In the genomic region with DNA sequence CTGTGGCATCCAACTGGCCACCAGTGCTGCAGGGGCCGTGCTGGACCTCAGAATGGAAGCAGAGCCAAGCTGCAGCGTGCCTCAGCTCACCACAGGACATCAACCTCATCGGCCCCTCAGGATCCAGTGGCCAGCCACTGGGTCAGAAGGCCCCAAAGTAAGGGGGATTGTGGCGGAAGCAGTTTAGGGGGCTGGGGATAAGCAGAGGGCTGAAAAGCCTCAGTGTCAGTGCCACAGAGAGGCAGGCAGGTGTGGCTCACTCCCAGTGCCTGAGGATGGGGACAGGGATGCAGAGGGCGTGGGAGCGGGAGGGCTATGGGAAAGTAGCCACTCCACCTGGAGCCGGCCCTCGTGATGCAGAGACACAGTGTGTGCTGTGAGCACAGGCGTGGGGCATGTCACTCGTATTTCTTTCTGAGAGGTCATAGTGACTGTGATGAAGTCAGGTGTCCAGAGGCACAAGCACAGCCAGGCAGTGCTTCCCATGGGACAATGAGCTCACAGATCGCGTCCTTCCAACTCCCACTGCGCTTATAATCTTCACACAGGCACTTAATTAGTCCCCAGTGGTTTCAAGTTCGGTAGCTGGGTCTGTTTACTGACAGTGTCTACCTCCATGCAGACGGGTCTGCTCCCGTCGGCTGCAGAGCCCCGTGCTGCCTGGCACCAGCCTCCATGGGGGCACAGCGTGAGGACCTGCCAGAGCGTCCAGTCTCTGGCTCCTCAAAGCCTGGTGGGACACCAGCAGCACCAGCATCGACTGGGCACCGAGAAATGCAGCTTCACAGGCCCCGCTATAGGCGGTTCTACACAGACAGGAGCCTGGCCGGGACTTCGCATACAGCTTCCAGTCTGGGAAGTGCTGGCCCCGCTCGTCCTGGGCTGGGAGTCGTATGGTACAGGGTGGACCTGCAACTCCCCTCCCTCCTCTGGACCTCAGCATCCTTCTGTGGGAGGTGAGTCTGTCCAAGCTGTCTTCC, we compare ENCODE assay signal across 24 cellular contexts. TPM values are rescaled to one million over a fixed set of nuclear protein-coding genes. Genes with fewer than 3 reads are reported as not detected.
DNase-seq lines count a peak whose midpoint lies in the region; ATAC-seq and TF ChIP-seq lines count a peak whose summit lies in the region.
"Had no signal": no experiment of that assay in that cellular context is flagged by ENCODE, and none has a peak within 500 bp of the region (broad histone marks: within the 10 kb centered on the region; RNA-seq: fewer than 3 reads in every experiment).

No MANE protein-coding gene starts in this region.

- H3K9me3 ChIP-seq in BLaER1 treated with 17β-estradiol and CSF1 and Interleukin-3, amounts not matched to agents 10 nM and 100 nM (replicated peaks in 1 of 11): no peaks in the 10 kb centered on the region
- no peaks in the 10 kb centered on the region for H3K9me3 ChIP-seq in HEK293 (ENCODE audit: control insufficient read depth, insufficient read depth, low read depth, low read length)
- H3K9me3 ChIP-seq: left lung, SK-N-SH, testis had no signal

- no peaks in the 10 kb centered on the region for H3K36me3 ChIP-seq in BLaER1 treated with 17β-estradiol and CSF1 and Interleukin-3, amounts not matched to agents 10 nM and 100 nM
- no peaks in the 10 kb centered on the region for H3K36me3 ChIP-seq in HEK293 (ENCODE audit: control insufficient read depth in 2 of 2, insufficient read depth in 1 of 2, low read length in 2 of 2)
- H3K36me3 ChIP-seq: left lung had no signal

- CTCF ChIA-PET in HEK293 (lab: Yijun Ruan, JAX): interaction anchor here (0.7 to 1.8 kb wide), 2 partner anchors 10 to 177 kb away, joined by 3 to 10 read pairs; no protein-coding TSS in a partner anchor

- POLR2A ChIA-PET in HEK293 (lab: Yijun Ruan, JAX): no interaction called here

- ATAC-seq in HG02798 (IDR thresholded peaks at IDR 0.05; ENCODE audit: poor library complexity, unreplicated experiment): no peak

- peak overlapping the region in 1 of 11 experiments; percentile 12; a peak in 1 of 22 replicates for H3K9ac ChIP-seq in BLaER1 treated with 17β-estradiol and CSF1 and Interleukin-3, amounts not matched to agents 10 nM and 100 nM
- H3K9ac ChIP-seq: SK-N-SH had no signal

- no peaks in the 10 kb centered on the region for H4K20me1 ChIP-seq in BLaER1 treated with 17β-estradiol and CSF1 and Interleukin-3, amounts not matched to agents 10 nM and 100 nM

- H3K27ac ChIP-seq in BLaER1 treated with 17β-estradiol and CSF1 and Interleukin-3, amounts not matched to agents 10 nM and 100 nM: peak overlapping the region in 4 of 11 experiments; percentile 18 to 61 (median 28); a peak in 4 of 22 replicates
- H3K27ac ChIP-seq in HEK293 (ENCODE audit: extremely low read depth, low read depth, low read length): no peak overlapping the region
- H3K27ac ChIP-seq: foreskin keratinocyte, hepatocyte, testis had no signal

- no peak overlapping the region for H3K4me3 ChIP-seq in BLaER1 treated with 17β-estradiol and CSF1 and Interleukin-3, amounts not matched to agents 10 nM and 100 nM
- H3K4me3 ChIP-seq in HEK293 (ENCODE audit: low read depth, low read length): no peak overlapping the region
- H3K4me3 ChIP-seq: hepatocyte, left lung, testis had no signal

- TF ChIP-seq CTCF in HEK293 (tag by site-specific recombination; IDR thresholded peaks at IDR 0.05): no peak

- H3K27me3 ChIP-seq in BLaER1 treated with 17β-estradiol and CSF1 and Interleukin-3, amounts not matched to agents 10 nM and 100 nM: no peaks in the 10 kb centered on the region
- H3K27me3 ChIP-seq: hepatocyte, testis had no signal

- DNase-seq in NCI-H526 treated with DMSO at 0.1 percent for 48 hours (lab: John Stamatoyannopoulos, UW) (peak; percentile 90), myocyte (ENCODE audit: low read depth) (peak; percentile 33), NCI-H1930 (lab: John Stamatoyannopoulos, UW) (no peak), G401 (ENCODE audit: low spot score) (no peak)
- DNase-seq: CD8-positive, alpha-beta memory T cell; effector CD8-positive, alpha-beta T cell; foreskin keratinocyte; immature natural killer cell; stimulated activated CD4-positive, alpha-beta T cell treated with anti-CD3 and anti-CD28 coated beads, Interleukin-4, amount 100 ng/mL, for 1 hour; stimulated activated naive CD4-positive, alpha-beta T cell; testis had no signal

- in situ Hi-C loops in G401 (cut with HindIII; ENCODE audit: low sequenced_read_pairs): loop anchor here (5.0 kb wide), 1 partner anchor 53 kb away; a partner anchor contains a TSS

- peaks cover 16 to 44% (median 28%) of the 10 kb centered on the region in 10 experiments for H3K4me1 ChIP-seq in BLaER1 treated with 17β-estradiol and CSF1 and Interleukin-3, amounts not matched to agents 10 nM and 100 nM
- H3K4me1 ChIP-seq in HEK293 (ENCODE audit: control insufficient read depth, insufficient read depth, low read length): no peaks in the 10 kb centered on the region
- H3K4me1 ChIP-seq: foreskin keratinocyte had no signal

- H3K4me2 ChIP-seq in BLaER1 treated with 17β-estradiol and CSF1 and Interleukin-3, amounts not matched to agents 10 nM and 100 nM: peak overlapping the region in 10 of 11 experiments; percentile 43 to 75 (median 64); a peak in 14 of 22 replicates
- H3K4me2 ChIP-seq: hepatocyte, SK-N-SH had no signal

TF ChIP-seq in HEK293, 187 proteins besides CTCF, POLR2A, EP300 and RAD21 (continues in another document):
- TF ChIP-seq ZFP69B (tag by site-specific recombination; IDR thresholded peaks at IDR 0.05) (0 out of 2 replicates have a peak, but pooled peaks have one; percentile 27), GLI4 (tag by site-specific recombination; IDR thresholded peaks at IDR 0.05) (no peak), ZFHX2 (tag by site-specific recombination; conservative IDR thresholded peaks at IDR 0.05) (no peak), OSR2 (tag by site-specific recombination; IDR thresholded peaks at IDR 0.05) (peak; percentile 98), ZBTB20 (tag by site-specific recombination; IDR thresholded peaks at IDR 0.05) (peak; percentile 88), ZNF843 (tag by site-specific recombination; IDR thresholded peaks at IDR 0.05) (peak; percentile 59), ZNF423 (tag by site-specific recombination; IDR thresholded peaks at IDR 0.05) (peak; percentile 86), ZNF76 (tag by site-specific recombination; IDR thresholded peaks at IDR 0.05; ENCODE audit: borderline replicate concordance, low read depth) (peak; percentile 35; the same call in 1 of the 2 replicates), ZIC2 (tag by site-specific recombination; IDR thresholded peaks at IDR 0.05) (peak; percentile 67), ZNF629 (tag by site-specific recombination; IDR thresholded peaks at IDR 0.05) (peak; percentile 91), KLF9 (tag by site-specific recombination; IDR thresholded peaks at IDR 0.05; ENCODE audit: low read depth) (no peak), ZNF37A (tag by site-specific recombination; IDR thresholded peaks at IDR 0.05) (no peak)
- TF ChIP-seq, protein P1, sequence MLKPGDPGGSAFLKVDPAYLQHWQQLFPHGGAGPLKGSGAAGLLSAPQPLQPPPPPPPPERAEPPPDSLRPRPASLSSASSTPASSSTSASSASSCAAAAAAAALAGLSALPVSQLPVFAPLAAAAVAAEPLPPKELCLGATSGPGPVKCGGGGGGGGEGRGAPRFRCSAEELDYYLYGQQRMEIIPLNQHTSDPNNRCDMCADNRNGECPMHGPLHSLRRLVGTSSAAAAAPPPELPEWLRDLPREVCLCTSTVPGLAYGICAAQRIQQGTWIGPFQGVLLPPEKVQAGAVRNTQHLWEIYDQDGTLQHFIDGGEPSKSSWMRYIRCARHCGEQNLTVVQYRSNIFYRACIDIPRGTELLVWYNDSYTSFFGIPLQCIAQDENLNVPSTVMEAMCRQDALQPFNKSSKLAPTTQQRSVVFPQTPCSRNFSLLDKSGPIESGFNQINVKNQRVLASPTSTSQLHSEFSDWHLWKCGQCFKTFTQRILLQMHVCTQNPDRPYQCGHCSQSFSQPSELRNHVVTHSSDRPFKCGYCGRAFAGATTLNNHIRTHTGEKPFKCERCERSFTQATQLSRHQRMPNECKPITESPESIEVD (tag by site-specific recombination; IDR thresholded peaks at IDR 0.05): no peak; the same call in 1 of the 2 replicates
- TF ChIP-seq, protein P2, sequence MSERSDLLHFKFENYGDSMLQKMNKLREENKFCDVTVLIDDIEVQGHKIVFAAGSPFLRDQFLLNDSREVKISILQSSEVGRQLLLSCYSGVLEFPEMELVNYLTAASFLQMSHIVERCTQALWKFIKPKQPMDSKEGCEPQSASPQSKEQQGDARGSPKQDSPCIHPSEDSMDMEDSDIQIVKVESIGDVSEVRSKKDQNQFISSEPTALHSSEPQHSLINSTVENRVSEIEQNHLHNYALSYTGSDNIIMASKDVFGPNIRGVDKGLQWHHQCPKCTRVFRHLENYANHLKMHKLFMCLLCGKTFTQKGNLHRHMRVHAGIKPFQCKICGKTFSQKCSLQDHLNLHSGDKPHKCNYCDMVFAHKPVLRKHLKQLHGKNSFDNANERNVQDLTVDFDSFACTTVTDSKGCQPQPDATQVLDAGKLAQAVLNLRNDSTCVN (tag by site-specific recombination; optimal IDR thresholded peaks at IDR 0.05): peak; percentile 7
- TF ChIP-seq, protein P3, sequence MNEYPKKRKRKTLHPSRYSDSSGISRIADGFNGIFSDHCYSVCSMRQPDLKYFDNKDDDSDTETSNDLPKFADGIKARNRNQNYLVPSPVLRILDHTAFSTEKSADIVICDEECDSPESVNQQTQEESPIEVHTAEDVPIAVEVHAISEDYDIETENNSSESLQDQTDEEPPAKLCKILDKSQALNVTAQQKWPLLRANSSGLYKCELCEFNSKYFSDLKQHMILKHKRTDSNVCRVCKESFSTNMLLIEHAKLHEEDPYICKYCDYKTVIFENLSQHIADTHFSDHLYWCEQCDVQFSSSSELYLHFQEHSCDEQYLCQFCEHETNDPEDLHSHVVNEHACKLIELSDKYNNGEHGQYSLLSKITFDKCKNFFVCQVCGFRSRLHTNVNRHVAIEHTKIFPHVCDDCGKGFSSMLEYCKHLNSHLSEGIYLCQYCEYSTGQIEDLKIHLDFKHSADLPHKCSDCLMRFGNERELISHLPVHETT (tag by site-specific recombination; IDR thresholded peaks at IDR 0.05): peak; percentile 89
- TF ChIP-seq, protein P4, sequence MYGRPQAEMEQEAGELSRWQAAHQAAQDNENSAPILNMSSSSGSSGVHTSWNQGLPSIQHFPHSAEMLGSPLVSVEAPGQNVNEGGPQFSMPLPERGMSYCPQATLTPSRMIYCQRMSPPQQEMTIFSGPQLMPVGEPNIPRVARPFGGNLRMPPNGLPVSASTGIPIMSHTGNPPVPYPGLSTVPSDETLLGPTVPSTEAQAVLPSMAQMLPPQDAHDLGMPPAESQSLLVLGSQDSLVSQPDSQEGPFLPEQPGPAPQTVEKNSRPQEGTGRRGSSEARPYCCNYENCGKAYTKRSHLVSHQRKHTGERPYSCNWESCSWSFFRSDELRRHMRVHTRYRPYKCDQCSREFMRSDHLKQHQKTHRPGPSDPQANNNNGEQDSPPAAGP (tag by site-specific recombination; IDR thresholded peaks at IDR 0.05): peak; percentile 96

RNA-seq across cellular contexts. Expression of a gene that starts 42.9 kb away (rescaled TPM):
- 0.68 and 2.2 TPM in 2 replicates for total RNA-seq in myocyte
- polyA plus RNA-seq in myocyte (2012): not detected
- total RNA-seq in G401 (2014; rRNA removed; shearing (Covaris generic)): not detected in 2 replicates
- total RNA-seq: activated naive CD8-positive, alpha-beta T cell treated with anti-CD3 and anti-CD28 coated beads for 36 hours; astrocyte; CD8-positive, alpha-beta memory T cell; foreskin keratinocyte; hepatocyte; IMR-90; left lung; M059J; mononuclear cell; T-helper 2 cell treated with Interferon-gamma antibody and Interleukin-4, amounts not matched to agents 100 ng/mL and 5 ng/mL, for 36 hours had no signal
- polyA plus RNA-seq: CD8-positive, alpha-beta memory T cell; esophagus; foreskin keratinocyte; hepatocyte; immature natural killer cell; IMR-90; SK-N-SH had no signal

RNA-seq across cellular contexts. Expression of a gene that starts 55.2 kb away (rescaled TPM):
- total RNA-seq in myocyte: 29.4 and 34.8 TPM in 2 replicates
- polyA plus RNA-seq in myocyte (2012): 21.0 TPM
- 12.3 and 13.2 TPM in 2 replicates for total RNA-seq in G401 (2014; rRNA removed; shearing (Covaris generic))

Comparison
In these comparisons a context has a peak if more than half of its experiments do, and no peak if none do; other contexts are left out.
1. DNase-seq: peak in NCI-H526 treated with DMSO at 0.1 percent for 48 hours (single experiment) and myocyte (single experiment); none in NCI-H1930 (0 of 2) and G401 (single experiment).